In genomic region chr4:76486588-76487276, GRCh38 we compare ENCODE assay signal across 16 cellular contexts.
"Had no signal": no experiment of that assay in that cellular context is flagged by ENCODE, and none has a peak within 500 bp of the region (broad histone marks: within the 10 kb centered on the region; RNA-seq: fewer than 3 reads in every experiment).

No MANE protein-coding gene starts in this region.

- H3K36me3 ChIP-seq: ovary, transverse colon had no signal

- H3K4me3 ChIP-seq: lung, ovary, transverse colon had no signal

- H3K27me3 ChIP-seq: ovary, transverse colon had no signal

- H3K27ac ChIP-seq: epithelial cell of prostate, ovary, transverse colon, VCaP had no signal

- ATAC-seq: left cardiac atrium had no signal

- H3K4me3 Mint-ChIP-seq: neural crest cell had no signal

- DNase-seq: activated CD4-positive, alpha-beta T cell treated with anti-CD3 and anti-CD28 coated beads for 1 hour; activated CD4-positive, alpha-beta T cell treated with anti-CD3 and anti-CD28 coated beads, Interleukin-2, amount 50 U/mL, for 4 hours; activated naive CD4-positive, alpha-beta T cell treated with Interleukin-2 at 50 U/mL for 16 hours; activated T-cell treated with anti-CD3 and anti-CD28 coated beads for 4 hours; anterior cingulate cortex; head of caudate nucleus; left cardiac atrium; ovary; stimulated activated CD4-positive, alpha-beta T cell treated with anti-CD3 and anti-CD28 coated beads, Interleukin-2, amount 100 ng/mL, for 48 hours; stimulated activated naive CD4-positive, alpha-beta T cell treated with Interleukin-2 at 50 U/mL for 16 hours; T1000; transverse colon had no signal

- H3K9me3 ChIP-seq: ovary, transverse colon had no signal
